In the genomic region with DNA sequence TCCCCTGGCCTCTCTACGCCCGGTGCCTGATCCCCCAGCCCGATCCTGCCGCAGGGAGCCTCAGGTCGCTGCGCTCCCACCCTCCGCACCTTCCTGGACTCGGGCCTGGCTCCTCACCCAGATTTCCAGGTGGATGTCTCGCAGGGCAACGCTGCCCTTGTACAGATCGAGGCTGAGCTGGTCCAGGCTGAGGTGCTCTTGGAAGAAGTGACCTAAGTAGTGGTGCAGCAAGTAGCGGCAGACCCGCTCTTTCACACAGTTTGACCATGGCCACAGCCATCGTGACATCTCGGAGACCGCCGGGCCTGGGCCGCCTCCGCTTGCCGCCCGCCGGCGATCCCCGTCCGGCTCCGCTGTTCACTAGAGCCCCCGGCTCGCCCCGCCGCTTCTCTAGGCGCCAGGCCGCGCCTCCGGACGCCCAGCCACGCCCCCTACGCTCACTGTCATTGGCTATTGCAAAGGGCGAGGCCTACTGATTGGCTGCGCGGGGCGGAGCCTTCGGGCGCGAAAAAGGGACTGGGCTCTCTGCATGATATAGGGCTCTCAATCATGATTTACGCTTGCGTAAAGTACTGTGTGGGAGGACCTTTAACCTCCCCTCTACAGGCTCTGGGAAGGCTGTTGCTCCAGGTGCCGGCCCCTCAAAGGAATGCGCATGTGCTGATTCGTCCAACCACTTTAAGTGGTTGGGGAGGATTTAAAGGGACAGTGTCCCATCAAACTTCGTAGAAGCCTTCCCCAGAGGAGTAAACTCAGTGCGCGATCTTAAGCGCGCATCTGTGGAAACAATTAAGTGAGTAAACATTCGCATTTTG, we compare ENCODE assay signal across 8 cellular contexts. TPM values are rescaled to one million over a fixed set of nuclear protein-coding genes. Genes with fewer than 3 reads are reported as not detected.
DNase-seq lines count a peak whose midpoint lies in the region; ATAC-seq, FAIRE-seq and TF ChIP-seq lines count a peak whose summit lies in the region.

A gene (minus strand): TSS at position 362 of the 815 bp plus-strand sequence. CDS start 74 bp downstream, at position 288.

- H3K9me3 ChIP-seq in right atrium auricular region = no peaks in the 10 kb centered on the region
- H3K9me3 ChIP-seq in psoas muscle = no peaks in the 10 kb centered on the region

- DNase-seq in NCI-H187 treated with DMSO at 0.1 percent for 48 hours (lab: John Stamatoyannopoulos, UW) (peak; percentile 97), anterior cingulate cortex (lab: John Stamatoyannopoulos, UW) (peak; percentile 85 to 100 (median 98)), right atrium auricular region (ENCODE audit: low spot score) (peak; percentile 99), psoas muscle (peak; percentile 99 to 100), urothelium cell line (ENCODE audit: low spot score) (peak; percentile 98)

- H3K36me3 ChIP-seq in right atrium auricular region (peaks cover 19% of the 10 kb centered on the region), psoas muscle (ENCODE audit: insufficient read depth in 1 of 2, low read depth in 1 of 2) (peaks cover 0 to 25% of the 10 kb centered on the region in 2 donors)

- intact Hi-C loops in T-helper 2 cell treated with Interferon-gamma antibody and Interleukin-4, amounts not matched to agents 100 ng/mL and 5 ng/mL, for 36 hours (cut with micrococcal nuclease) = loop anchor here (1.0 to 5.0 kb wide), 8 partner anchors 7 to 195 kb away; a partner anchor contains a TSS
- intact Hi-C loops in psoas muscle (cut with DNase I) = loop anchor here in 1 of 2 donors (5.0 kb wide), 1 partner anchor 80 kb away; a partner anchor contains a TSS

- peak; percentile 91 for ATAC-seq in GM18499 (IDR thresholded peaks at IDR 0.05; ENCODE audit: insufficient read depth, unreplicated experiment)
- ATAC-seq in HG02943 (IDR thresholded peaks at IDR 0.05; ENCODE audit: low read depth, unreplicated experiment) = peak; percentile 92
- ATAC-seq in psoas muscle = peak; percentile 96 to 99 (median 98)

- FAIRE-seq in urothelium cell line (lab: Jason Lieb, UNC) = peak; percentile 88

- WGBS in psoas muscle, 3 donors = 0 to 1% (median 0%) methylated on average over 43 to 55 of the region's 55 CpGs

- peak within 1 kb of the TSS; percentile 73 to 84 for H3K4me3 ChIP-seq in right atrium auricular region
- peak within 1 kb of the TSS; percentile 91 for H3K4me3 ChIP-seq in psoas muscle

- H3K27me3 ChIP-seq in right atrium auricular region = no peaks in the 10 kb centered on the region
- H3K27me3 ChIP-seq in psoas muscle (ENCODE audit: insufficient read depth in 3 of 3, low read length in 2 of 3) = no peaks in the 10 kb centered on the region

- TF ChIP-seq CTCF in right atrium auricular region (IDR thresholded peaks at IDR 0.05) (no peak), psoas muscle (IDR thresholded peaks at IDR 0.05) (no peak)

- peak within 1 kb of the TSS; percentile 77 to 86 for H3K27ac ChIP-seq in right atrium auricular region
- H3K27ac ChIP-seq in psoas muscle = peak within 1 kb of the TSS; percentile 84

- peaks cover 0 to 34% of the 10 kb centered on the region in 2 donors for H3K4me1 ChIP-seq in right atrium auricular region
- peaks cover 25% of the 10 kb centered on the region for H3K4me1 ChIP-seq in psoas muscle

RNA-seq across cellular contexts. Expression of the gene that starts here (rescaled TPM):
- total RNA-seq in T-helper 2 cell treated with Interferon-gamma antibody and Interleukin-4, amounts not matched to agents 100 ng/mL and 5 ng/mL, for 36 hours = 19.6 and 20.9 TPM in 2 replicates
- total RNA-seq in right atrium auricular region (10 to 100 TPM; 16.0 to 24.1 TPM), psoas muscle (10 to 100 TPM; 19.5 to 21.6 (median 20.6) TPM)
- polyA plus RNA-seq in psoas muscle = 10 to 100 TPM; 11.0 to 17.9 (median 15.4) TPM

Comparison
In these comparisons a context has a peak if more than half of its experiments do, and no peak if none do; other contexts are left out.
1. Peak in every context shown above with its lines: DNase-seq, ATAC-seq, H3K4me3 ChIP-seq and H3K27ac ChIP-seq.